In the genomic region with DNA sequence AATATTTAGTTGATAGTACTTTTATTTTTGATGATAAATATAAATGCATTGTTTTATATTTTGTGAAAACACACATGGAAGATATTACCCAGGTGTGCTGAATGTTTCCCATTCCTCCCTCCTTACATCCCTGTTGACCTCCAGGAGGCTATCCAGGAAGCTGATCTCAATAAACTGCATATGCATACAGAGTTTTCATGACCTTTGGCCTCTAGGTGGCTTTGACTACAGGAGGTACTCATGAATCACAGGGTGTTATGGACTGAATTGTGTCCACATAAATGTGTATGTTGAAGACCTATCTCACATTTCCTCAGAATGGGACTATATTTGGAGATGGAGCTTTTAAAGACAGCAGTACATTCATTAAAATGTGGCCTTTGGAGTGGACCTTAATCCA, we compare ENCODE assay signal across 23 cellular contexts.
DNase-seq lines count a peak whose midpoint lies in the region; ATAC-seq and TF ChIP-seq lines count a peak whose summit lies in the region.
"Had no signal": no experiment of that assay in that cellular context is flagged by ENCODE, and none has a peak within 500 bp of the region (broad histone marks: within the 10 kb centered on the region; RNA-seq: fewer than 3 reads in every experiment).

No MANE protein-coding gene starts in this region.

- ATAC-seq in HG03135 (IDR thresholded peaks at IDR 0.05; ENCODE audit: unreplicated experiment): no peak
- ATAC-seq: A549, GM12878 had no signal

- H3K9ac ChIP-seq in colonic mucosa (ENCODE audit: low read depth in 2 of 2, low read length in 2 of 2): no peak overlapping the region
- H3K9ac ChIP-seq in mesendoderm (ENCODE audit: low read length): no peak overlapping the region
- H3K9ac ChIP-seq: BLaER1 treated with 17β-estradiol and CSF1 and Interleukin-3, amounts not matched to agents 10 nM and 100 nM; GM23248 had no signal

- DNase-seq in LNCaP clone FGC (ENCODE audit: low read depth) (no peak), colonic mucosa (peak; percentile 19), mesendoderm (peak; percentile 1), T-helper 2 cell (no peak), RKO (ENCODE audit: low spot score) (no peak)
- DNase-seq: 8988T; ACHN; AML-193; BE2C; Calu3; CD4-positive, alpha-beta memory T cell; COR-L47; DMS79; EL; GDM1; GM23248; H7; HCEC 1CT had no signal

- H3K27me3 ChIP-seq in colonic mucosa (no peaks in the 10 kb centered on the region), mesendoderm (ENCODE audit: insufficient read depth, low read length, poor library complexity) (no peaks in the 10 kb centered on the region)
- H3K27me3 ChIP-seq: BE2C; BLaER1 treated with 17β-estradiol and CSF1 and Interleukin-3, amounts not matched to agents 10 nM and 100 nM had no signal

- no peak overlapping the region for H2AK5ac ChIP-seq in mesendoderm (ENCODE audit: low read length)

- no peak overlapping the region for H3K4ac ChIP-seq in mesendoderm (ENCODE audit: low read depth, low read length)

- H3K4me2 ChIP-seq in mesendoderm (ENCODE audit: low read length): no peak overlapping the region
- H3K4me2 ChIP-seq: A549; BLaER1 treated with 17β-estradiol and CSF1 and Interleukin-3, amounts not matched to agents 10 nM and 100 nM had no signal

- intact Hi-C loops in colonic mucosa (cut with DNase I): no loop called here

- no peak overlapping the region for H3K56ac ChIP-seq in mesendoderm (ENCODE audit: low read length)

- H3K36me3 ChIP-seq in colonic mucosa: no peaks in the 10 kb centered on the region
- H3K36me3 ChIP-seq in mesendoderm (ENCODE audit: control insufficient read depth, insufficient read depth, low read length): no peaks in the 10 kb centered on the region
- H3K36me3 ChIP-seq: BE2C; BLaER1 treated with 17β-estradiol and CSF1 and Interleukin-3, amounts not matched to agents 10 nM and 100 nM had no signal

- H3K23ac ChIP-seq in mesendoderm (ENCODE audit: low read length): no peak overlapping the region

- no peaks in the 10 kb centered on the region for H3K4me1 ChIP-seq in colonic mucosa
- no peaks in the 10 kb centered on the region for H3K4me1 ChIP-seq in mesendoderm (ENCODE audit: control insufficient read depth, low read depth, low read length)
- H3K4me1 ChIP-seq: A549; BE2C; BLaER1 treated with 17β-estradiol and CSF1 and Interleukin-3, amounts not matched to agents 10 nM and 100 nM had no signal

- no peak overlapping the region for H2BK15ac ChIP-seq in mesendoderm (replicated peaks; ENCODE audit: low read depth)

- H3K4me3 ChIP-seq in LNCaP clone FGC (ENCODE audit: low read depth, low read length): no peak overlapping the region
- no peak overlapping the region for H3K4me3 ChIP-seq in colonic mucosa
- H3K4me3 ChIP-seq in mesendoderm (ENCODE audit: low read length): no peak overlapping the region
- H3K4me3 ChIP-seq: A549; BLaER1 treated with 17β-estradiol and CSF1 and Interleukin-3, amounts not matched to agents 10 nM and 100 nM; GM12878; GM23248 had no signal

- H2BK5ac ChIP-seq in mesendoderm (ENCODE audit: low read length): no peak overlapping the region

- no peaks in the 10 kb centered on the region for H3K79me2 ChIP-seq in mesendoderm (ENCODE audit: control insufficient read depth, insufficient read depth, low read length)

- H3K27ac ChIP-seq in C4-2B: no peak overlapping the region
- H3K27ac ChIP-seq in colonic mucosa: no peak overlapping the region
- no peak overlapping the region for H3K27ac ChIP-seq in mesendoderm (ENCODE audit: low read depth, low read length)
- H3K27ac ChIP-seq: A549; BLaER1 treated with 17β-estradiol and CSF1 and Interleukin-3, amounts not matched to agents 10 nM and 100 nM; GM23248 had no signal

- no peak overlapping the region for H4K8ac ChIP-seq in mesendoderm (ENCODE audit: low read depth, low read length)

- no peaks in the 10 kb centered on the region for H3K79me1 ChIP-seq in mesendoderm (ENCODE audit: low read length)

- H3K18ac ChIP-seq in mesendoderm (ENCODE audit: low read length): no peak overlapping the region

- H3K9me3 ChIP-seq in colonic mucosa: no peaks in the 10 kb centered on the region
- H3K9me3 ChIP-seq: A549; BE2C; BLaER1 treated with 17β-estradiol and CSF1 and Interleukin-3, amounts not matched to agents 10 nM and 100 nM had no signal

- H2BK120ac ChIP-seq in mesendoderm (ENCODE audit: low read depth, low read length): no peak overlapping the region

- H4K5ac ChIP-seq in mesendoderm (ENCODE audit: low read length): no peak overlapping the region

- 0 out of 2 replicates have a peak, but pooled peaks have one; percentile 4 for TF ChIP-seq CTCF in C4-2B (conservative IDR thresholded peaks at IDR 0.05)
- TF ChIP-seq CTCF in LNCaP clone FGC (IDR thresholded peaks at IDR 0.05; ENCODE audit: control insufficient read depth, extremely low read depth, insufficient read depth): 0 out of 2 replicates have a peak, but pooled peaks have one; percentile 2
- no peak for TF ChIP-seq CTCF in colonic mucosa (IDR thresholded peaks at IDR 0.05)

Comparison
In these comparisons a context has a peak if more than half of its experiments do, and no peak if none do; other contexts are left out.
1. DNase-seq: peak in colonic mucosa (single experiment) and mesendoderm (single experiment); none in LNCaP clone FGC (single experiment), T-helper 2 cell (0 of 5) and RKO (single experiment).